Comparison of ENCODE assay signal across 25 cellular contexts in genomic region chr4:86091201-86091600, GRCh38.
"Had no signal": no experiment of that assay in that cellular context is flagged by ENCODE, and none has a peak within 500 bp of the region (broad histone marks: within the 10 kb centered on the region; RNA-seq: fewer than 3 reads in every experiment).

No MANE protein-coding gene starts in this region.

- DNase-seq: activated CD4-positive, alpha-beta T cell treated with anti-CD3 and anti-CD28 coated beads, Interleukin-2, amount 50 U/mL, for 1 hour; activated CD4-positive, CD25-positive, alpha-beta regulatory T cell treated with anti-CD3 and anti-CD28 coated beads, Interleukin-2, amount 50 U/mL, for 72 hours; activated CD8-positive, alpha-beta T cell treated with anti-CD3 and anti-CD28 coated beads, Interleukin-2, amount 10 ng/mL, durations not matched to agents 7 days and 5 days; activated gamma-delta T cell; activated naive CD4-positive, alpha-beta T cell treated with anti-CD3 and anti-CD28 coated beads, Interleukin-2, amount 50 U/mL, for 16 hours; activated naive CD8-positive, alpha-beta T cell treated with anti-CD3 and anti-CD28 coated beads, Interleukin-2, amount 50 U/mL, for 24 hours; effector CD4-positive, alpha-beta T cell; erythroblast; foreskin keratinocyte; kidney glomerular epithelial cell; left lung; naive thymus-derived CD4-positive, alpha-beta T cell; occipital lobe; posterior cingulate gyrus; right lobe of liver; stimulated activated CD4-positive, alpha-beta T cell treated with anti-CD3 and anti-CD28 coated beads, Interleukin-4, amount 100 ng/mL, for 1 hour; substantia nigra; thyroid gland had no signal

- H3K9me3 Mint-ChIP-seq: activated naive CD8-positive, alpha-beta T cell treated with anti-CD3 and anti-CD28 coated beads, Interleukin-2, amount 50 U/mL, for 24 hours; activated T-helper 1 cell treated with anti-CD3 and anti-CD28 coated beads, Interleukin-12 subunit alpha, Interleukin-12 subunit beta, Interleukin-2, Interleukin-4 antibody, amounts not matched to agents 30 ng/mL and 10 ng/mL and 1 ng/mL, durations not matched to agents 14 hours and 24 hours and 36 hours; dendritic cell treated with granulocyte-macrophage colony-stimulating factor and Interleukin-4, amounts not matched to agents 40 ng/mL and 50 ng/mL, for 4 days; neural crest cell; stimulated activated naive CD8-positive, alpha-beta T cell treated with anti-CD3 and anti-CD28 coated beads, Interleukin-15, Interleukin-2, amounts not matched to agents 100 ng/mL and 50 ng/mL, for 24 hours; T-helper 2 cell treated with Interferon-gamma antibody and Interleukin-4, amounts not matched to agents 5 μg/mL and 100 μg/mL, for 36 hours had no signal

- H3K9me3 ChIP-seq: left lung, right lobe of liver, thyroid gland had no signal

- H3K27ac Mint-ChIP-seq: activated CD8-positive, alpha-beta T cell treated with anti-CD3 and anti-CD28 coated beads, Interleukin-2, amount 10 ng/mL, durations not matched to agents 7 days and 5 days; activated naive CD8-positive, alpha-beta T cell treated with anti-CD3 and anti-CD28 coated beads, Interleukin-2, amount 50 U/mL, for 24 hours; activated T-helper 1 cell treated with anti-CD3 and anti-CD28 coated beads, Interleukin-12 subunit alpha, Interleukin-12 subunit beta, Interleukin-2, Interleukin-4 antibody, amounts not matched to agents 30 ng/mL and 10 ng/mL and 1 ng/mL, durations not matched to agents 14 hours and 24 hours and 36 hours; dendritic cell treated with granulocyte-macrophage colony-stimulating factor and Interleukin-4, amounts not matched to agents 40 ng/mL and 50 ng/mL, for 4 days; naive thymus-derived CD4-positive, alpha-beta T cell; stimulated activated naive CD8-positive, alpha-beta T cell treated with anti-CD3 and anti-CD28 coated beads, Interleukin-15, Interleukin-2, amounts not matched to agents 100 ng/mL and 50 ng/mL, for 24 hours; T-helper 2 cell treated with Interferon-gamma antibody and Interleukin-4, amounts not matched to agents 5 μg/mL and 100 μg/mL, for 36 hours had no signal

- H3K4me3 Mint-ChIP-seq: activated CD8-positive, alpha-beta T cell treated with anti-CD3 and anti-CD28 coated beads, Interleukin-2, amount 10 ng/mL, durations not matched to agents 7 days and 5 days; activated naive CD8-positive, alpha-beta T cell treated with anti-CD3 and anti-CD28 coated beads, Interleukin-2, amount 50 U/mL, for 24 hours; activated T-helper 1 cell treated with anti-CD3 and anti-CD28 coated beads, Interleukin-12 subunit alpha, Interleukin-12 subunit beta, Interleukin-2, Interleukin-4 antibody, amounts not matched to agents 30 ng/mL and 10 ng/mL and 1 ng/mL, durations not matched to agents 14 hours and 24 hours and 36 hours; dendritic cell treated with granulocyte-macrophage colony-stimulating factor and Interleukin-4, amounts not matched to agents 40 ng/mL and 50 ng/mL, for 4 days; naive thymus-derived CD4-positive, alpha-beta T cell; neural crest cell; stimulated activated naive CD8-positive, alpha-beta T cell treated with anti-CD3 and anti-CD28 coated beads, Interleukin-15, Interleukin-2, amounts not matched to agents 100 ng/mL and 50 ng/mL, for 24 hours; T-helper 2 cell treated with Interferon-gamma antibody and Interleukin-4, amounts not matched to agents 5 μg/mL and 100 μg/mL, for 36 hours had no signal

- H3K36me3 Mint-ChIP-seq: naive thymus-derived CD4-positive, alpha-beta T cell had no signal

- H3K4me1 Mint-ChIP-seq: activated naive CD8-positive, alpha-beta T cell treated with anti-CD3 and anti-CD28 coated beads, Interleukin-2, amount 50 U/mL, for 24 hours; naive thymus-derived CD4-positive, alpha-beta T cell had no signal

- H3K4me3 ChIP-seq: left lung, lung, right lobe of liver, thyroid gland had no signal

- H3K36me3 ChIP-seq: left lung, right lobe of liver, thyroid gland had no signal

- H3K27me3 ChIP-seq: foreskin keratinocyte, left lung, right lobe of liver, thyroid gland had no signal

- H3K4me1 ChIP-seq: left lung, right lobe of liver had no signal

- H3K27me3 Mint-ChIP-seq: activated naive CD8-positive, alpha-beta T cell treated with anti-CD3 and anti-CD28 coated beads, Interleukin-2, amount 50 U/mL, for 24 hours; dendritic cell treated with granulocyte-macrophage colony-stimulating factor and Interleukin-4, amounts not matched to agents 40 ng/mL and 50 ng/mL, for 4 days; naive thymus-derived CD4-positive, alpha-beta T cell; stimulated activated naive CD8-positive, alpha-beta T cell treated with anti-CD3 and anti-CD28 coated beads, Interleukin-15, Interleukin-2, amounts not matched to agents 100 ng/mL and 50 ng/mL, for 24 hours had no signal

- H3K27ac ChIP-seq: foreskin keratinocyte, left lung, right lobe of liver, VCaP had no signal
